In genomic region chr3:59167756-59168155, GRCh38 we compare ENCODE assay signal across 8 cellular contexts.
"Had no signal": no experiment of that assay in that cellular context is flagged by ENCODE, and none has a peak within 500 bp of the region (broad histone marks: within the 10 kb centered on the region; RNA-seq: fewer than 3 reads in every experiment).

No MANE protein-coding gene starts in this region.

- ATAC-seq: GM12878 had no signal

- FAIRE-seq: G401.6, GM12878, GM12891, GM12892, GM18507, GM19239 had no signal

- DNase-seq: GDM1, GF-D8 had no signal

- H3K4me3 ChIP-seq: GM12878 had no signal
